Comparison of ENCODE assay signal across 8 cellular contexts in the genomic region with DNA sequence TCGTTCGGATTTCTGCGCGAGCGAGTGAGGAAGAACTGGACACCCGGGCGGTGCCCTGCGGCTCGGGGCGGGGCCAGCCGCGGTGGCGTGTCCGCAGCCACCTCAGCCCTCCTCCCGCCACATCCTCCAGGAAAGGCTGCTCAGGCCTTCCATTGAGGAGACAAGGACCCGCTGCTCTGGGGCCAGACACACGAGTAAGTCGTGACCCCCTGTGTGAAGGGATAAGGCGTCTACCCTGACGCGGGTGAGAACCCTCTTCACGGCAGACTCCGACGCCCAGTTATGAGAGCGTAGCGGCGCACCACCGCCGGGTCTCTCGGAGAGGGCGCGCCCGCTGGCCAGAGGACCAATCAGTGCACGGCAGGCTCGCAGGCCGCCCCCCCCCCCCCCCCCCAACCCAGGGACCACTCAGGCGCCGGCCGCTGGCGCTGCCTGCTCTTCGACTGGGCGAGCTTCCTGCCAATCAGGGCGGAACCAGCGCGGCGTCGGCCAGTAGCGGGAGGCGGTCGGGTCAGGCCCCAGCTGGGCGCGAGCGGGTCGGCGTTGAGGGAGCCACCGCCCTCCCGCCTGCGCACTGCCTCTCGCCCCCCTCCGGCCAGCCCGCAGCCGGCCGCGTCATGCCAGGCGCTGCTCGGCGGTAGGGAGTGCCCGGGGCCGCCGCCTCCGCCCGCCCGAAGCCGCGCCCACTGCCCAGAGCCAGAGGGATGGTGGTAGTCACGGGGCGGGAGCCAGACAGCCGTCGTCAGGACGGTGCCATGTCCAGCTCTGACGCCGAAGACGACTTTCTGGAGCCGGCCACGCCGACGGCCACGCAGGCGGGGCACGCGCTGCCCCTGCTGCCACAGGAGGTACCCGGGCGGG. TPM values are rescaled to one million over a fixed set of nuclear protein-coding genes. Genes with fewer than 3 reads are reported as not detected.
A peak's percentile ranks its signal among the peaks of the same experiment; 100 is the strongest.
DNase-seq lines count a peak whose midpoint lies in the region; ATAC-seq, FAIRE-seq and TF ChIP-seq lines count a peak whose summit lies in the region.

Gene KCTD7 (plus strand): TSS at position 521 of the 861 bp plus-strand sequence. CDS start 184 bp downstream, at position 705.

- H3K4me3 Mint-ChIP-seq in CD14-positive monocyte, result peak within 1 kb of the TSS; percentile 85 to 91
- peak within 1 kb of the TSS; percentile 85 for H3K4me3 Mint-ChIP-seq in dendritic cell treated with granulocyte-macrophage colony-stimulating factor and Interleukin-4, amounts not matched to agents 40 ng/mL and 50 ng/mL, for 4 days

- no peak for FAIRE-seq in HepG2 (lab: Jason Lieb, UNC)

- H4K20me1 ChIP-seq in HepG2 (ENCODE audit: insufficient read depth, low read length), result no peaks in the 10 kb centered on the region

- TF ChIP-seq EP300 in HepG2 (IDR thresholded peaks at IDR 0.05; ENCODE audit: low read depth in 2 of 2, low read length in 2 of 2) (no peak), HepG2 (CRISPR knock-in tag; IDR thresholded peaks at IDR 0.05; ENCODE audit: borderline replicate concordance) (no peak)

- H3K9me3 ChIP-seq in HepG2 (ENCODE audit: low read length), result no peaks in the 10 kb centered on the region

- H3K9ac ChIP-seq in HepG2 (ENCODE audit: insufficient read depth, low read depth, low read length), result peak within 1 kb of the TSS; percentile 87

- TF ChIP-seq POLR2A in HepG2 (IDR thresholded peaks at IDR 0.05; ENCODE audit: insufficient read depth in 1 of 2, low read depth in 2 of 2, low read length in 2 of 2), result peak; percentile 96 to 99

- peaks cover 8 to 12% of the 10 kb centered on the region in 2 donors for H3K36me3 Mint-ChIP-seq in CD14-positive monocyte
- peaks cover 30% of the 10 kb centered on the region for H3K36me3 Mint-ChIP-seq in dendritic cell treated with granulocyte-macrophage colony-stimulating factor and Interleukin-4, amounts not matched to agents 40 ng/mL and 50 ng/mL, for 4 days (ENCODE audit: low read depth)

- intact Hi-C loops in CD14-positive monocyte (cut with micrococcal nuclease) (loop anchor here (1.0 to 10.0 kb wide), 4 partner anchors 26 to 676 kb away; no protein-coding TSS in a partner anchor), HepG2 (cut with micrococcal nuclease; ENCODE audit: unreplicated experiment) (loop anchor here (5.0 to 10.0 kb wide), 2 partner anchors 36 to 64 kb away; no protein-coding TSS in a partner anchor)
- intact Hi-C loops in dendritic cell treated with granulocyte-macrophage colony-stimulating factor and Interleukin-4, amounts not matched to agents 40 ng/mL and 50 ng/mL, for 4 days (cut with micrococcal nuclease), result loop anchor here (1.0 kb wide), 3 partner anchors 26 to 54 kb away; no protein-coding TSS in a partner anchor

- H3K27ac ChIP-seq in HepG2 (ENCODE audit: extremely low read length, insufficient read depth, low read length), result peak within 1 kb of the TSS; percentile 87

- BruUV-seq in HepG2 (replicated peaks; lab: Mats Ljungman, UMichigan), result no TSS peak

- TF ChIP-seq CTCF in CD14-positive monocyte (IDR thresholded peaks at IDR 0.05), result no peak
- TF ChIP-seq CTCF in HepG2 (CRISPR knock-in tag; IDR thresholded peaks at IDR 0.05), result peak; percentile 30

- H3K36me3 ChIP-seq in HepG2 (replicated peaks in 1 of 2; ENCODE audit: control insufficient read depth in 1 of 2, insufficient read depth in 2 of 2, low read length in 2 of 2), result peaks cover 0 to 3% of the 10 kb centered on the region in 2 experiments; a peak in 2 of 5 replicates

- POLR2A ChIA-PET in HepG2 (lab: Yijun Ruan, JAX), result interaction anchor here (0.6 to 3.5 kb wide), 15 partner anchors 9 to 1192 kb away, joined by 3 to 30 read pairs (median 3); partner anchors contain the start of gene RABGEF1

- H3K4me3 ChIP-seq in HepG2 (replicated peaks in 1 of 3; ENCODE audit: insufficient read depth in 1 of 3, low read depth in 2 of 3, low read length in 3 of 3), result peak within 1 kb of the TSS; percentile 69 to 95 (median 81)

- DNase-seq in CD14-positive monocyte (ENCODE audit: low spot score) (peak; percentile 99), NCI-H748 treated with DMSO at 0.1 percent for 48 hours (lab: John Stamatoyannopoulos, UW) (peak; percentile 93), HepG2 (ENCODE audit: low spot score) (peak; percentile 91)
- peak; percentile 83 to 87 for DNase-seq in activated CD4-positive, alpha-beta T cell treated with anti-CD3 and anti-CD28 coated beads, Interleukin-2, amount 50 U/mL, for 24 hours (ENCODE audit: low read depth in 1 of 2, low spot score in 1 of 2)
- DNase-seq in stimulated activated CD4-positive, alpha-beta T cell treated with anti-CD3 and anti-CD28 coated beads, Interleukin-2, amount 100 ng/mL, for 48 hours, result peak; percentile 88 to 93

- WGBS in HepG2 (ENCODE audit: low lambda C conversion rate), result no CpG with 5 or more reads among the region's 93 CpGs

- no peak within 1 kb of the TSS for H2AFZ ChIP-seq in HepG2 (ENCODE audit: low read length)

- peak; percentile 16; the same call in 1 of the 2 replicates for TF ChIP-seq RAD21 in HepG2 (CRISPR knock-in tag; IDR thresholded peaks at IDR 0.05)

- peaks cover 13 to 50% (median 34%) of the 10 kb centered on the region in 3 donors for H3K27me3 Mint-ChIP-seq in CD14-positive monocyte (ENCODE audit: low read depth in 3 of 3)
- H3K27me3 Mint-ChIP-seq in dendritic cell treated with granulocyte-macrophage colony-stimulating factor and Interleukin-4, amounts not matched to agents 40 ng/mL and 50 ng/mL, for 4 days, result peaks cover 20% of the 10 kb centered on the region

- in situ Hi-C loops in HepG2 (cut with HindIII; ENCODE audit: extremely low pct_ligation_motif_present, low pct_unique_long_range_greater_than_20kb), result no loop called here

- H3K4me2 ChIP-seq in HepG2 (ENCODE audit: low read depth, low read length), result peak within 1 kb of the TSS; percentile 92

- peaks cover 45% of the 10 kb centered on the region for H3K4me1 Mint-ChIP-seq in CD14-positive monocyte
- H3K4me1 Mint-ChIP-seq in dendritic cell treated with granulocyte-macrophage colony-stimulating factor and Interleukin-4, amounts not matched to agents 40 ng/mL and 50 ng/mL, for 4 days (ENCODE audit: low read depth), result peaks cover 53% of the 10 kb centered on the region

- peaks cover 0 to 5% (median 0%) of the 10 kb centered on the region in 7 donors for H3K9me3 Mint-ChIP-seq in CD14-positive monocyte
- H3K9me3 Mint-ChIP-seq in dendritic cell treated with granulocyte-macrophage colony-stimulating factor and Interleukin-4, amounts not matched to agents 40 ng/mL and 50 ng/mL, for 4 days, result no peaks in the 10 kb centered on the region

- CTCF ChIA-PET in HepG2 (lab: Yijun Ruan, JAX; ENCODE audit: low intra/inter-chr PET ratio, low total read pairs), result no interaction called here

- H3K79me2 ChIP-seq in HepG2 (ENCODE audit: insufficient read depth, low read length), result no peaks in the 10 kb centered on the region

- ATAC-seq in GM19397 (IDR thresholded peaks at IDR 0.05; ENCODE audit: unreplicated experiment) (peak; percentile 91), HG03565 (IDR thresholded peaks at IDR 0.05; ENCODE audit: unreplicated experiment) (peak; percentile 89), HepG2 (peak; percentile 95)

- peaks cover 43% of the 10 kb centered on the region for H3K4me1 ChIP-seq in HepG2 (ENCODE audit: insufficient read depth, low read length)

- H3K27me3 ChIP-seq in HepG2 (ENCODE audit: control insufficient read depth in 1 of 2, insufficient read depth in 2 of 2, low read length in 2 of 2), result no peaks in the 10 kb centered on the region

- H3K27ac Mint-ChIP-seq in CD14-positive monocyte, result peak within 1 kb of the TSS; percentile 97 to 100 (median 99)
- peak within 1 kb of the TSS; percentile 98 for H3K27ac Mint-ChIP-seq in dendritic cell treated with granulocyte-macrophage colony-stimulating factor and Interleukin-4, amounts not matched to agents 40 ng/mL and 50 ng/mL, for 4 days

TF ChIP-seq in HepG2, 621 proteins besides CTCF, POLR2A, EP300 and RAD21 (continues in another document):
- peak; percentile 43; the same call in 1 of the 2 replicates for TF ChIP-seq KDM4B (CRISPR knock-in tag; IDR thresholded peaks at IDR 0.05)
- TF ChIP-seq HOXA3 (CRISPR knock-in tag; IDR thresholded peaks at IDR 0.05), result peak; percentile 36
- TF ChIP-seq, protein P1, sequence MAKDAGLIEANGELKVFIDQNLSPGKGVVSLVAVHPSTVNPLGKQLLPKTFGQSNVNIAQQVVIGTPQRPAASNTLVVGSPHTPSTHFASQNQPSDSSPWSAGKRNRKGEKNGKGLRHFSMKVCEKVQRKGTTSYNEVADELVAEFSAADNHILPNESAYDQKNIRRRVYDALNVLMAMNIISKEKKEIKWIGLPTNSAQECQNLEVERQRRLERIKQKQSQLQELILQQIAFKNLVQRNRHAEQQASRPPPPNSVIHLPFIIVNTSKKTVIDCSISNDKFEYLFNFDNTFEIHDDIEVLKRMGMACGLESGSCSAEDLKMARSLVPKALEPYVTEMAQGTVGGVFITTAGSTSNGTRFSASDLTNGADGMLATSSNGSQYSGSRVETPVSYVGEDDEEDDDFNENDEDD (CRISPR knock-in tag; IDR thresholded peaks at IDR 0.05; ENCODE audit: borderline replicate concordance), result peak; percentile 53; the same call in 1 of the 2 replicates
- TF ChIP-seq POLR2G (IDR thresholded peaks at IDR 0.05; ENCODE audit: low read depth, low read length), result peak; percentile 95
- TF ChIP-seq ZNF160 (CRISPR knock-in tag; IDR thresholded peaks at IDR 0.05), result 0 out of 2 replicates have a peak, but pooled peaks have one; percentile 63

RNA-seq across cellular contexts. Expression of gene KCTD7, which starts in this region (rescaled TPM):
- polyA plus RNA-seq in CD14-positive monocyte (1 to 10 TPM; 1.8 to 2.7 TPM), HepG2 (2011; rRNA removed) (13.5 and 17.3 TPM in 2 replicates)
- total RNA-seq in HepG2 (2016; rRNA removed; fragmentation: Illumina TruSeq; extraction: Trizol), result 7.3 and 7.7 TPM in 2 replicates
- total RNA-seq in HepG2 (2016; cell fraction: cytosol; rRNA removed; fragmentation: Illumina TruSeq; extraction: Trizol; ENCODE audit: low read depth), result 2.4 and 3.2 TPM in 2 replicates
- 7.3 and 7.8 TPM in 2 replicates for total RNA-seq in HepG2 (2016; cell fraction: insoluble cytoplasmic fraction; rRNA removed; fragmentation: Illumina TruSeq; extraction: Trizol)
- 6.7 and 7.6 TPM in 2 replicates for total RNA-seq in HepG2 (2016; cell fraction: membrane; rRNA removed; fragmentation: Illumina TruSeq; extraction: Trizol)
- total RNA-seq in HepG2 (2016; cell fraction: nucleus; rRNA removed; fragmentation: Illumina TruSeq; extraction: Trizol), result 6.7 and 8.8 TPM in 2 replicates
- polyA plus RNA-seq in HepG2 (2011; cell fraction: cytosol; rRNA removed), result 10.1 and 11.5 TPM in 2 replicates
- polyA plus RNA-seq in HepG2 (2011; cell fraction: nucleus; rRNA removed), result 42.5 and 49.3 TPM in 2 replicates
- 7.8 and 8.2 TPM in 2 replicates for polyA plus RNA-seq in HepG2 (2012)
- 3.2 and 3.4 TPM in 2 replicates for polyA plus RNA-seq in HepG2 (2016; cell fraction: cytosol; fragmentation: Illumina TruSeq; extraction: Trizol; ENCODE audit: low read depth)
- polyA plus RNA-seq in HepG2 (2016; cell fraction: insoluble cytoplasmic fraction; fragmentation: Illumina TruSeq; extraction: Trizol; ENCODE audit: low read depth), result 7.2 and 8.3 TPM in 2 replicates
- polyA plus RNA-seq in HepG2 (2016; cell fraction: membrane; fragmentation: Illumina TruSeq; extraction: Trizol; ENCODE audit: low read depth), result 5.2 and 5.4 TPM in 2 replicates
- polyA plus RNA-seq in HepG2 (2016; cell fraction: nucleus; fragmentation: Illumina TruSeq; extraction: Trizol; ENCODE audit: insufficient read depth, low read depth), result 13.1 and 16.6 TPM in 2 replicates
- 18.1 and 37.2 TPM in 2 replicates for polyA minus RNA-seq in HepG2 (2011; rRNA and poly(A)+ RNA removed; ENCODE audit: low replicate concordance)
- polyA minus RNA-seq in HepG2 (2011; cell fraction: cytosol; rRNA and poly(A)+ RNA removed), result 6.1 and 7.2 TPM in 2 replicates
- polyA minus RNA-seq in HepG2 (2011; cell fraction: nucleus; rRNA and poly(A)+ RNA removed), result 15.7 and 20.1 TPM in 2 replicates

Comparison
In these comparisons a context has a peak if more than half of its experiments do, and no peak if none do; other contexts are left out.
1. Peak in every context shown above with its lines: DNase-seq, ATAC-seq, H3K4me3 ChIP-seq and H3K27ac ChIP-seq.